Comparison of ENCODE assay signal across 8 cellular contexts in the genomic region with DNA sequence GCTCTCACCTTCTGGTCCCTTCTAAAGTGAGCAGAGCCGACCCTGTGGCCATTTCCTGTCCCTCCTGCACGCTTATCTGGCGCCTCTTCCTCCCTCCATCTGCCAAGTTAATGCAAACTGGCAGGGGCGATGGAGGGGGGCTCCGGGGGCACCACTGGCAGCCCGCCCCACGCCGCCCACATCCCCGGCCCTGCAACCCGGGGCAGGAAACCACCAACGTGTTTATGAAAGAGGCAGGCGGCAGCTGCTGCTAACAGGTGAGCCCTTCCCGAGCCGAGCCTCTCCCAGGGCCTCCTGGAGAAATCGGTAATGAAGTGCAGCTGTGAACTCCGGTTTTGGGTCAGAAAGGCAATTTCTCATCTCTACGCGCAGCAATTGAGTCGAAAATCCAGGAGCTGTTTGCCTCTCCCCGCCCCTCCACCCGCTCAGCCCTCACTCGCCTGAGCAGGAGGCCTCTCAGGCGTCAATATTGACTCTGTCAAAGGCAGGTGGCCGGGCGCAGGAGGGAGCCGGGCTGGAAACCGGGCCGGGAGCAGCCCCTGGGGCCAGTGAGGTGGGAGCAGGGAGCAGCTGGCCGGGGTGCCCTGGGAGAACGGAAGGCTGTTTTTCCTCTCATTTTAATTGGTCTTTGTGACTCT.
DNase-seq lines count a peak whose midpoint lies in the region; ATAC-seq lines count a peak whose summit lies in the region.

No MANE protein-coding gene starts in this region.

- H3K4me1 ChIP-seq in muscle layer of colon (ENCODE audit: insufficient read depth, low read length): peaks cover 35% of the 10 kb centered on the region

- no peak overlapping the region for H3K4me3 ChIP-seq in muscle layer of colon (ENCODE audit: low read depth in 1 of 2, low read length in 2 of 2)

- no peak overlapping the region for H3K9ac ChIP-seq in muscle layer of colon (ENCODE audit: low read length)

- DNase-seq in DMS 273 treated with DMSO at 0.1 percent for 48 hours (lab: John Stamatoyannopoulos, UW) (peak; percentile 99), NCI-H1694 (lab: John Stamatoyannopoulos, UW) (peak; percentile 95), ecto neural progenitor cell (ENCODE audit: low spot score) (no peak), SW480 (ENCODE audit: low spot score) (no peak)
- DNase-seq in activated CD4-positive, alpha-beta T cell treated with anti-CD3 and anti-CD28 coated beads, Interleukin-2, amount 50 U/mL, for 48 hours: peak; percentile 9 to 15

- no peaks in the 10 kb centered on the region for H3K9me3 ChIP-seq in muscle layer of colon (ENCODE audit: low read length)

- no peaks in the 10 kb centered on the region for H3K27me3 ChIP-seq in muscle layer of colon (ENCODE audit: control insufficient read depth in 1 of 2, insufficient read depth in 2 of 2, low read length in 2 of 2)

- ATAC-seq in GM21619 (IDR thresholded peaks at IDR 0.05; ENCODE audit: unreplicated experiment): no peak
- ATAC-seq in HG02938 (IDR thresholded peaks at IDR 0.05; ENCODE audit: unreplicated experiment): no peak

- H3K36me3 ChIP-seq in muscle layer of colon (ENCODE audit: insufficient read depth, low read length): no peaks in the 10 kb centered on the region

- peak overlapping the region; percentile 52 for H3K27ac ChIP-seq in muscle layer of colon (ENCODE audit: low read depth, low read length)

Comparison
In these comparisons a context has a peak if more than half of its experiments do, and no peak if none do; other contexts are left out.
1. DNase-seq: peak in DMS 273 treated with DMSO at 0.1 percent for 48 hours (single experiment), NCI-H1694 (single experiment) and activated CD4-positive, alpha-beta T cell treated with anti-CD3 and anti-CD28 coated beads, Interleukin-2, amount 50 U/mL, for 48 hours (2 of 2); none in ecto neural progenitor cell (single experiment) and SW480 (single experiment).